2 cellular contexts compared by ENCODE assay signal in genomic region chr2:170525566-170525900, GRCh38.
TF ChIP-seq lines count a peak whose summit lies in the region.

No MANE protein-coding gene starts in this region.

TF ChIP-seq in IMR-90, 13 proteins besides CTCF, POLR2A, EP300 and RAD21:
- no peak for TF ChIP-seq BHLHE40 (IDR thresholded peaks at IDR 0.05; ENCODE audit: low read depth, low read length)
- TF ChIP-seq MXI1 (IDR thresholded peaks at IDR 0.05; ENCODE audit: borderline replicate concordance, low read depth, low read length): 0 out of 2 replicates have a peak, but pooled peaks have one; percentile 15
- TF ChIP-seq USF2 (IDR thresholded peaks at IDR 0.05; ENCODE audit: low read depth, low read length): no peak
- TF ChIP-seq, protein P1, sequence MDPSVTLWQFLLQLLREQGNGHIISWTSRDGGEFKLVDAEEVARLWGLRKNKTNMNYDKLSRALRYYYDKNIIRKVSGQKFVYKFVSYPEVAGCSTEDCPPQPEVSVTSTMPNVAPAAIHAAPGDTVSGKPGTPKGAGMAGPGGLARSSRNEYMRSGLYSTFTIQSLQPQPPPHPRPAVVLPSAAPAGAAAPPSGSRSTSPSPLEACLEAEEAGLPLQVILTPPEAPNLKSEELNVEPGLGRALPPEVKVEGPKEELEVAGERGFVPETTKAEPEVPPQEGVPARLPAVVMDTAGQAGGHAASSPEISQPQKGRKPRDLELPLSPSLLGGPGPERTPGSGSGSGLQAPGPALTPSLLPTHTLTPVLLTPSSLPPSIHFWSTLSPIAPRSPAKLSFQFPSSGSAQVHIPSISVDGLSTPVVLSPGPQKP (IDR thresholded peaks at IDR 0.05; ENCODE audit: borderline replicate concordance, low read depth, low read length): no peak
- no peak for TF ChIP-seq CHD1 (IDR thresholded peaks at IDR 0.05; ENCODE audit: low read depth, low read length)
- no peak for TF ChIP-seq RFX5 (IDR thresholded peaks at IDR 0.05; ENCODE audit: low read depth, low read length)
- TF ChIP-seq MAFK (IDR thresholded peaks at IDR 0.05; ENCODE audit: low read depth, low read length): peak; percentile 68
- TF ChIP-seq FOS (IDR thresholded peaks at IDR 0.05; ENCODE audit: low read depth, low read length): peak; percentile 69; the same call in 1 of the 2 replicates
- no peak for TF ChIP-seq MAZ (IDR thresholded peaks at IDR 0.05; ENCODE audit: borderline replicate concordance, low read depth, low read length)
- no peak for TF ChIP-seq CEBPB (IDR thresholded peaks at IDR 0.05; ENCODE audit: low read depth, low read length)

TF ChIP-seq in HepG2, 621 proteins besides CTCF, POLR2A, EP300 and RAD21:
- TF ChIP-seq ZNF543 (CRISPR knock-in tag; IDR thresholded peaks at IDR 0.05) (no peak), FOSL2 (CRISPR knock-in tag; IDR thresholded peaks at IDR 0.05) (peak; percentile 68)
